8 cellular contexts compared by ENCODE assay signal in the genomic region with DNA sequence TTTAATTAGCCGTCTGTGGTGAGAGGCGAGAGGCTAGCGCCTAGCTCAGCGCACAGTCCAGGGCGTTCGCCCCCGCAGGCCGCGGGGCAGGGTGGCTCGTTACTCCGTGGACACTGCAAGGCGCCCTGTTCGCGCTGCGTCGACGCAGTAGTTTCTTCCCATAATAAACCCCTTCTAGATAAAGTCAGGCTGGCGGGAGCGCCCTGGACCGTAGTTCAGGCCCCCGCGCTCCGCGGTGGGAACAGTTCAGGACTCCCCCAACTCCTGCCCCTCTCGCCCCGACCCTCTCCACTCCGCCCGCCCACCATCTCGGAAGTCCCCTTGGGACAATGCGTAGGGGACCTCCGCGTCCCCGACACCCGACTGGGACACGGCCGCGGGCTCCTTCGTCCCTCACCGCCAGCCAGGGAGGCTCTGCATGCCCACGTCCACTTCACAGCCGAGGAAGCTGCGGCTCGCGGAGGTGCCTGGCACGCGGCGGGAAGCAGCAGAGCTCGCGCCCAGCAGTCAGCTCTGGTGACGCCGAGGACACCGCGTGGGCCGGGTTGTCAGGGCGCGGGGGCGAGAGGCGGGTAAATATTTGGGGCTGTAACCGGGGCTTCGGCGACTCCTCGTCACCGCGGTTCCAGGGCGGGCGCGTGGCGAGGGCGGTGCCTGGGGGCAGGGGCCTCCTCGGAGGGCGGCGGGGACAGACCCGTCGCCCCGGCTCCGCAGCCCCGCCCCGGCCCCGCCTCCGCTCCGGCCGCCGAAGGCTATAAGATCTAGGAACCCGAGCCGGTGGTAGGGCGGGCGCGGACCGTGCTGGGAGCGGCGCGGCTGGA. TPM values are rescaled to one million over a fixed set of nuclear protein-coding genes. Genes with fewer than 3 reads are reported as not detected.
DNase-seq lines count a peak whose midpoint lies in the region; ATAC-seq and TF ChIP-seq lines count a peak whose summit lies in the region.

A gene with protein sequence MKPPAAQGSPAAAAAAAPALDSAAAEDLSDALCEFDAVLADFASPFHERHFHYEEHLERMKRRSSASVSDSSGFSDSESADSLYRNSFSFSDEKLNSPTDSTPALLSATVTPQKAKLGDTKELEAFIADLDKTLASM (plus strand): TSS at position 783 of the 821 bp plus-strand sequence. CDS start 158 bp downstream, outside the sequence.

- peak within 1 kb of the TSS; percentile 80 for H3K4me3 Mint-ChIP-seq in activated CD8-positive, alpha-beta T cell treated with anti-CD3 and anti-CD28 coated beads for 36 hours
- peak within 1 kb of the TSS; percentile 82 for H3K4me3 Mint-ChIP-seq in memory B cell

- no peaks in the 10 kb centered on the region for H3K27me3 ChIP-seq in MM.1S (replicated peaks; ENCODE audit: insufficient read depth, low read length)

- peaks cover 33% of the 10 kb centered on the region for H3K36me3 Mint-ChIP-seq in activated CD8-positive, alpha-beta T cell treated with anti-CD3 and anti-CD28 coated beads for 36 hours (ENCODE audit: low read depth)
- no peaks in the 10 kb centered on the region for H3K36me3 Mint-ChIP-seq in memory B cell

- ATAC-seq in GM21786 (IDR thresholded peaks at IDR 0.05; ENCODE audit: unreplicated experiment) = peak; percentile 63
- peak; percentile 78 for ATAC-seq in activated CD8-positive, alpha-beta T cell treated with anti-CD3 and anti-CD28 coated beads for 36 hours
- ATAC-seq in memory B cell (ENCODE audit: low read depth) = peak; percentile 75

- no peaks in the 10 kb centered on the region for H3K9me3 ChIP-seq in MM.1S (replicated peaks; ENCODE audit: insufficient read depth, low read length)

- H3F3A ChIP-seq in MM.1S (ENCODE audit: insufficient read depth, low read length) = no peaks in the 10 kb centered on the region

- H3K4me1 Mint-ChIP-seq in activated CD8-positive, alpha-beta T cell treated with anti-CD3 and anti-CD28 coated beads for 36 hours (ENCODE audit: low read depth) = peaks cover 42% of the 10 kb centered on the region
- peaks cover 17% of the 10 kb centered on the region for H3K4me1 Mint-ChIP-seq in memory B cell

- H2AFZ ChIP-seq in MM.1S (ENCODE audit: low read length) = peak within 1 kb of the TSS; percentile 70

- H3K9me2 ChIP-seq in MM.1S (replicated peaks; ENCODE audit: insufficient read depth, low read length) = no peaks in the 10 kb centered on the region

- H3K4me1 ChIP-seq in MM.1S (ENCODE audit: low read length) = no peaks in the 10 kb centered on the region

- H4K20me1 ChIP-seq in MM.1S (ENCODE audit: insufficient read depth, low read length) = no peaks in the 10 kb centered on the region

- intact Hi-C loops in activated CD8-positive, alpha-beta T cell treated with anti-CD3 and anti-CD28 coated beads for 36 hours (cut with micrococcal nuclease) = no loop called here

- no peaks in the 10 kb centered on the region for H3K36me3 ChIP-seq in MM.1S (replicated peaks; ENCODE audit: insufficient read depth, low read length)

- CTCF ChIA-PET in activated CD8-positive, alpha-beta T cell treated with anti-CD3 and anti-CD28 coated beads for 36 hours (lab: Charles Lee) = interaction anchor here (0.6 to 1.4 kb wide), 3 partner anchors 10 to 196 kb away, joined by 3 to 4 read pairs (median 3); no protein-coding TSS in a partner anchor

- no peak within 1 kb of the TSS for H3K27ac ChIP-seq in MM.1S (ENCODE audit: low read length)

- H3K27ac Mint-ChIP-seq in activated CD8-positive, alpha-beta T cell treated with anti-CD3 and anti-CD28 coated beads for 36 hours = peak within 1 kb of the TSS; percentile 96
- H3K27ac Mint-ChIP-seq in memory B cell = peak within 1 kb of the TSS; percentile 94

- peaks cover 3% of the 10 kb centered on the region; the same call in 1 of the 2 replicates for H3K79me2 ChIP-seq in MM.1S (ENCODE audit: low read length)

- in situ Hi-C loops in G401 (cut with HindIII; ENCODE audit: low sequenced_read_pairs) = no loop called here

- DNase-seq in G401 (ENCODE audit: low spot score) = peak; percentile 28
- DNase-seq in MM.1S = peak; percentile 50
- DNase-seq in activated CD8-positive, alpha-beta T cell treated with anti-CD3 and anti-CD28 coated beads for 36 hours = peak; percentile 97
- DNase-seq in effector CD4-positive, alpha-beta T cell = peak; percentile 95
- DNase-seq in memory B cell (ENCODE audit: low spot score in 2 of 2) = peak; percentile 75 to 79
- DNase-seq in stimulated activated CD4-positive, alpha-beta T cell treated with anti-CD3 and anti-CD28 coated beads, TNF-alpha, amount 100 ng/mL, for 48 hours (ENCODE audit: low read depth in 3 of 3) = peak; percentile 85 to 93 (median 91)
- DNase-seq in NCI-H187 (lab: John Stamatoyannopoulos, UW) = no peak

- H3K4me3 ChIP-seq in MM.1S (ENCODE audit: low read length) = peak within 1 kb of the TSS; percentile 71

- peak within 1 kb of the TSS; percentile 51 for H3K9ac ChIP-seq in MM.1S (ENCODE audit: low read length)

- POLR2A ChIA-PET in activated CD8-positive, alpha-beta T cell treated with anti-CD3 and anti-CD28 coated beads for 36 hours (lab: Charles Lee) = interaction anchor here (0.6 to 5.4 kb wide), 5 partner anchors 13 to 50 kb away, joined by 3 to 39 read pairs (median 4); no protein-coding TSS in a partner anchor

- H3K4me2 ChIP-seq in MM.1S (ENCODE audit: low read depth, low read length) = peak within 1 kb of the TSS; percentile 87

- H3K27me3 Mint-ChIP-seq in activated CD8-positive, alpha-beta T cell treated with anti-CD3 and anti-CD28 coated beads for 36 hours = peaks cover 4% of the 10 kb centered on the region
- peaks cover 10% of the 10 kb centered on the region for H3K27me3 Mint-ChIP-seq in memory B cell

- TF ChIP-seq CTCF in MM.1S (IDR thresholded peaks at IDR 0.05; ENCODE audit: low read length) = no peak
- TF ChIP-seq CTCF in activated CD8-positive, alpha-beta T cell treated with anti-CD3 and anti-CD28 coated beads for 36 hours (IDR thresholded peaks at IDR 0.05) = no peak

- H3K9me3 Mint-ChIP-seq in activated CD8-positive, alpha-beta T cell treated with anti-CD3 and anti-CD28 coated beads for 36 hours = peaks cover 8% of the 10 kb centered on the region
- H3K9me3 Mint-ChIP-seq in memory B cell = peaks cover 3% of the 10 kb centered on the region

RNA-seq across cellular contexts. Expression of the gene that starts here (rescaled TPM):
- 3.4 and 4.3 TPM in 2 replicates for total RNA-seq in G401 (2014; rRNA removed; shearing (Covaris generic))
- total RNA-seq in activated CD8-positive, alpha-beta T cell treated with anti-CD3 and anti-CD28 coated beads for 36 hours = 100 to 1,000 TPM; 135 to 143 TPM

Comparison
In these comparisons a context has a peak if more than half of its experiments do, and no peak if none do; other contexts are left out.
1. RNA of the gene that starts here (total RNA-seq): 135 to 143 TPM in activated CD8-positive, alpha-beta T cell treated with anti-CD3 and anti-CD28 coated beads for 36 hours; 3.4 to 4.3 TPM in G401; every median in the first group is over 10 times any median in the second.
2. DNase-seq: peak in G401 (single experiment), MM.1S (single experiment), activated CD8-positive, alpha-beta T cell treated with anti-CD3 and anti-CD28 coated beads for 36 hours (single experiment), effector CD4-positive, alpha-beta T cell (single experiment), memory B cell (2 of 2) and stimulated activated CD4-positive, alpha-beta T cell treated with anti-CD3 and anti-CD28 coated beads, TNF-alpha, amount 100 ng/mL, for 48 hours (3 of 3); none in NCI-H187 (0 of 2).
3. Peak in every context shown above with its lines, with median percentiles within 50 percentile points of each other: ATAC-seq.